ENCODE assay signal across 2 cellular contexts in genomic region chr18:4309227-4309626, GRCh38.
A peak's percentile ranks its signal among the peaks of the same experiment; 100 is the strongest.
TF ChIP-seq lines count a peak whose summit lies in the region.

No MANE protein-coding gene starts in this region.

TF ChIP-seq in HepG2, 621 proteins besides CTCF, POLR2A, EP300 and RAD21:
- TF ChIP-seq ERF (CRISPR knock-in tag; IDR thresholded peaks at IDR 0.05) (no peak), KLF15 (CRISPR knock-in tag; IDR thresholded peaks at IDR 0.05; ENCODE audit: borderline replicate concordance) (no peak), ELF1 (CRISPR knock-in tag; IDR thresholded peaks at IDR 0.05) (no peak), MAFG (CRISPR knock-in tag; IDR thresholded peaks at IDR 0.05) (no peak), SMC3 (IDR thresholded peaks at IDR 0.05; ENCODE audit: low read length) (no peak), ZNF788 (CRISPR knock-in tag; IDR thresholded peaks at IDR 0.05; ENCODE audit: borderline replicate concordance) (no peak), MAFF (IDR thresholded peaks at IDR 0.05; ENCODE audit: low read depth, low read length) (peak; percentile 73), MAFK (conservative IDR thresholded peaks at IDR 0.05 in 1 of 2, IDR thresholded peaks at IDR 0.05 in 1 of 2; ENCODE audit: low read length in 2 of 2) (peak; percentile 71 to 83), RFX3 (CRISPR knock-in tag; IDR thresholded peaks at IDR 0.05) (no peak)
- TF ChIP-seq, protein P1, sequence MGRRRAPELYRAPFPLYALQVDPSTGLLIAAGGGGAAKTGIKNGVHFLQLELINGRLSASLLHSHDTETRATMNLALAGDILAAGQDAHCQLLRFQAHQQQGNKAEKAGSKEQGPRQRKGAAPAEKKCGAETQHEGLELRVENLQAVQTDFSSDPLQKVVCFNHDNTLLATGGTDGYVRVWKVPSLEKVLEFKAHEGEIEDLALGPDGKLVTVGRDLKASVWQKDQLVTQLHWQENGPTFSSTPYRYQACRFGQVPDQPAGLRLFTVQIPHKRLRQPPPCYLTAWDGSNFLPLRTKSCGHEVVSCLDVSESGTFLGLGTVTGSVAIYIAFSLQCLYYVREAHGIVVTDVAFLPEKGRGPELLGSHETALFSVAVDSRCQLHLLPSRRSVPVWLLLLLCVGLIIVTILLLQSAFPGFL (CRISPR knock-in tag; IDR thresholded peaks at IDR 0.05), result no peak

TF ChIP-seq in K562, 482 proteins besides CTCF, POLR2A, EP300 and RAD21:
- peak; percentile 32; the same call in 1 of the 2 replicates for TF ChIP-seq C11orf30 (IDR thresholded peaks at IDR 0.05; ENCODE audit: low read depth)
- no peak for TF ChIP-seq BHLHE40 (IDR thresholded peaks at IDR 0.05; ENCODE audit: low read length)
- TF ChIP-seq MAFK (IDR thresholded peaks at IDR 0.05; ENCODE audit: low read length), result peak; percentile 20; the same call in 1 of the 2 replicates
